ENCODE assay signal across 2 cellular contexts in the genomic region with DNA sequence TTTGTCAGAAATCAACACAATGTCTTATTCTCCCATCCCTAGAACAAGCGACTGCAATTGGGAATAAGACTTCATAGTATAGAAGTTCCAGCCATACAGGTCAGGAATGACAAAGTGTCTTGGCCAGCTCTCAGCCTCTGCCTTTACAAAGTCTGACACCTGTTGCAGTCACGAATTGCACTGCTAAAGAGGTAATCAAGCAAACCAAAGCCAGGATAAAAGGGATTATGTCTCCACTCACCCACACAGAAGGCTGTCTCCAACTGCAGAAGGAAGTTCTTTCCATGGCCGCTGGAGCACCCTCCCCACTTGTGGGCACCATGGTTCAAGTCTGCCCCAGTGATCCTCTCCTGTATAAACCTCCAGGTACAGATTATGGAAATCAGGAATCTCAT.
TF ChIP-seq lines count a peak whose summit lies in the region.

No MANE protein-coding gene starts in this region.

TF ChIP-seq in liver, 16 proteins besides CTCF, POLR2A, EP300 and RAD21 (continued from another document):
- TF ChIP-seq, protein P1, sequence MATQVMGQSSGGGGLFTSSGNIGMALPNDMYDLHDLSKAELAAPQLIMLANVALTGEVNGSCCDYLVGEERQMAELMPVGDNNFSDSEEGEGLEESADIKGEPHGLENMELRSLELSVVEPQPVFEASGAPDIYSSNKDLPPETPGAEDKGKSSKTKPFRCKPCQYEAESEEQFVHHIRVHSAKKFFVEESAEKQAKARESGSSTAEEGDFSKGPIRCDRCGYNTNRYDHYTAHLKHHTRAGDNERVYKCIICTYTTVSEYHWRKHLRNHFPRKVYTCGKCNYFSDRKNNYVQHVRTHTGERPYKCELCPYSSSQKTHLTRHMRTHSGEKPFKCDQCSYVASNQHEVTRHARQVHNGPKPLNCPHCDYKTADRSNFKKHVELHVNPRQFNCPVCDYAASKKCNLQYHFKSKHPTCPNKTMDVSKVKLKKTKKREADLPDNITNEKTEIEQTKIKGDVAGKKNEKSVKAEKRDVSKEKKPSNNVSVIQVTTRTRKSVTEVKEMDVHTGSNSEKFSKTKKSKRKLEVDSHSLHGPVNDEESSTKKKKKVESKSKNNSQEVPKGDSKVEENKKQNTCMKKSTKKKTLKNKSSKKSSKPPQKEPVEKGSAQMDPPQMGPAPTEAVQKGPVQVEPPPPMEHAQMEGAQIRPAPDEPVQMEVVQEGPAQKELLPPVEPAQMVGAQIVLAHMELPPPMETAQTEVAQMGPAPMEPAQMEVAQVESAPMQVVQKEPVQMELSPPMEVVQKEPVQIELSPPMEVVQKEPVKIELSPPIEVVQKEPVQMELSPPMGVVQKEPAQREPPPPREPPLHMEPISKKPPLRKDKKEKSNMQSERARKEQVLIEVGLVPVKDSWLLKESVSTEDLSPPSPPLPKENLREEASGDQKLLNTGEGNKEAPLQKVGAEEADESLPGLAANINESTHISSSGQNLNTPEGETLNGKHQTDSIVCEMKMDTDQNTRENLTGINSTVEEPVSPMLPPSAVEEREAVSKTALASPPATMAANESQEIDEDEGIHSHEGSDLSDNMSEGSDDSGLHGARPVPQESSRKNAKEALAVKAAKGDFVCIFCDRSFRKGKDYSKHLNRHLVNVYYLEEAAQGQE (IDR thresholded peaks at IDR 0.05) = no peak
- no peak for TF ChIP-seq MAX (IDR thresholded peaks at IDR 0.05)
- TF ChIP-seq, protein P2, sequence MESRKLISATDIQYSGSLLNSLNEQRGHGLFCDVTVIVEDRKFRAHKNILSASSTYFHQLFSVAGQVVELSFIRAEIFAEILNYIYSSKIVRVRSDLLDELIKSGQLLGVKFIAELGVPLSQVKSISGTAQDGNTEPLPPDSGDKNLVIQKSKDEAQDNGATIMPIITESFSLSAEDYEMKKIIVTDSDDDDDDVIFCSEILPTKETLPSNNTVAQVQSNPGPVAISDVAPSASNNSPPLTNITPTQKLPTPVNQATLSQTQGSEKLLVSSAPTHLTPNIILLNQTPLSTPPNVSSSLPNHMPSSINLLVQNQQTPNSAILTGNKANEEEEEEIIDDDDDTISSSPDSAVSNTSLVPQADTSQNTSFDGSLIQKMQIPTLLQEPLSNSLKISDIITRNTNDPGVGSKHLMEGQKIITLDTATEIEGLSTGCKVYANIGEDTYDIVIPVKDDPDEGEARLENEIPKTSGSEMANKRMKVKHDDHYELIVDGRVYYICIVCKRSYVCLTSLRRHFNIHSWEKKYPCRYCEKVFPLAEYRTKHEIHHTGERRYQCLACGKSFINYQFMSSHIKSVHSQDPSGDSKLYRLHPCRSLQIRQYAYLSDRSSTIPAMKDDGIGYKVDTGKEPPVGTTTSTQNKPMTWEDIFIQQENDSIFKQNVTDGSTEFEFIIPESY (IDR thresholded peaks at IDR 0.05) = no peak
- no peak for TF ChIP-seq GABPA (IDR thresholded peaks at IDR 0.05 in 1 of 2, conservative IDR thresholded peaks at IDR 0.05 in 1 of 2)
TF ChIP-seq in liver: peak in this region for 0.

TF ChIP-seq in HepG2, 621 proteins besides CTCF, POLR2A, EP300 and RAD21 (continued from another document):
- TF ChIP-seq IRF1 (CRISPR knock-in tag; IDR thresholded peaks at IDR 0.05; ENCODE audit: low read depth) = no peak
- no peak for TF ChIP-seq RORA (CRISPR knock-in tag; IDR thresholded peaks at IDR 0.05)
- TF ChIP-seq ZNF652 (CRISPR knock-in tag; IDR thresholded peaks at IDR 0.05; ENCODE audit: borderline replicate concordance, low read depth) = no peak
- no peak for TF ChIP-seq ZBTB4 (CRISPR knock-in tag; IDR thresholded peaks at IDR 0.05; ENCODE audit: borderline replicate concordance)
- no peak for TF ChIP-seq ZNF207 (IDR thresholded peaks at IDR 0.05; ENCODE audit: borderline replicate concordance)
- TF ChIP-seq ZNF781 (CRISPR knock-in tag; IDR thresholded peaks at IDR 0.05; ENCODE audit: borderline replicate concordance, not compliant biosample characterization) = no peak
- no peak for TF ChIP-seq CREB1 (IDR thresholded peaks at IDR 0.05)
- no peak for TF ChIP-seq CREB1 (CRISPR knock-in tag; IDR thresholded peaks at IDR 0.05)
- no peak for TF ChIP-seq ZNF549 (CRISPR knock-in tag; IDR thresholded peaks at IDR 0.05)
- TF ChIP-seq ZNF563 (CRISPR knock-in tag; IDR thresholded peaks at IDR 0.05) = no peak
- no peak for TF ChIP-seq RFXAP (CRISPR knock-in tag; IDR thresholded peaks at IDR 0.05; ENCODE audit: borderline replicate concordance)
- TF ChIP-seq DNMT1 (CRISPR knock-in tag; IDR thresholded peaks at IDR 0.05) = no peak
- TF ChIP-seq EHMT2 (IDR thresholded peaks at IDR 0.05; ENCODE audit: borderline replicate concordance, low read depth, low read length) = no peak
- TF ChIP-seq ZNF773 (CRISPR knock-in tag; IDR thresholded peaks at IDR 0.05; ENCODE audit: borderline replicate concordance) = no peak
- TF ChIP-seq SMARCC2 (IDR thresholded peaks at IDR 0.05) = no peak
